ENCODE assay signal across 22 cellular contexts in genomic region chr20:63733579-63734081, GRCh38. TPM values are rescaled to one million over a fixed set of nuclear protein-coding genes. Genes with fewer than 3 reads are reported as not detected.
A peak's percentile ranks its signal among the peaks of the same experiment; 100 is the strongest.
DNase-seq lines count a peak whose midpoint lies in the region; ATAC-seq and TF ChIP-seq lines count a peak whose summit lies in the region.
"Had no signal": no experiment of that assay in that cellular context is flagged by ENCODE, and none has a peak within 500 bp of the region (broad histone marks: within the 10 kb centered on the region; RNA-seq: fewer than 3 reads in every experiment).

No MANE protein-coding gene starts in this region.

- ATAC-seq in CD4-positive, CD25-positive, alpha-beta regulatory T cell (ENCODE audit: low read depth in 2 of 2) = no peak
- no peak for ATAC-seq in T-cell (replicated peaks in 1 of 4)
- ATAC-seq: gastroesophageal sphincter; stimulated activated naive CD8-positive, alpha-beta T cell treated with anti-CD3 and anti-CD28 coated beads, Interleukin-15, amount 100 ng/mL, for 72 hours had no signal

- POLR2A ChIA-PET in activated CD4-positive, alpha-beta T cell treated with anti-CD3 and anti-CD28 coated beads, Interleukin-2, amount 10 ng/mL, durations not matched to agents 7 days and 5 days (lab: Charles Lee) = interaction anchor here (0.6 kb wide), 1 partner anchor 1563 kb away, joined by 3 read pairs; no protein-coding TSS in a partner anchor
- POLR2A ChIA-PET in T-cell (lab: Charles Lee) = no interaction called here

- H3K4me3 Mint-ChIP-seq in activated CD4-positive, alpha-beta T cell treated with anti-CD3 and anti-CD28 coated beads, Interleukin-2, amount 10 ng/mL, durations not matched to agents 7 days and 5 days = no peak overlapping the region
- peak overlapping the region in 3 of 4 donors; percentile 42 to 79 (median 62) for H3K4me3 Mint-ChIP-seq in CD4-positive, CD25-positive, alpha-beta regulatory T cell
- peak overlapping the region in 1 of 3 donors; percentile 44 for H3K4me3 Mint-ChIP-seq in T-cell
- no peak overlapping the region for H3K4me3 Mint-ChIP-seq in nephron progenitor cell
- H3K4me3 Mint-ChIP-seq: mesothelial cell of epicardium; stimulated activated naive CD8-positive, alpha-beta T cell treated with anti-CD3 and anti-CD28 coated beads, Interleukin-15, amount 100 ng/mL, for 72 hours had no signal

- no peaks in the 10 kb centered on the region for H3K27me3 Mint-ChIP-seq in activated CD4-positive, alpha-beta T cell treated with anti-CD3 and anti-CD28 coated beads, Interleukin-2, amount 10 ng/mL, durations not matched to agents 7 days and 5 days
- H3K27me3 Mint-ChIP-seq in CD4-positive, CD25-positive, alpha-beta regulatory T cell = no peaks in the 10 kb centered on the region
- no peaks in the 10 kb centered on the region for H3K27me3 Mint-ChIP-seq in T-cell
- H3K27me3 Mint-ChIP-seq in nephron progenitor cell (ENCODE audit: low read depth, poor library complexity) = peaks cover 8% of the 10 kb centered on the region
- H3K27me3 Mint-ChIP-seq: stimulated activated naive CD8-positive, alpha-beta T cell treated with anti-CD3 and anti-CD28 coated beads, Interleukin-15, amount 100 ng/mL, for 72 hours had no signal

- no peak overlapping the region for H3K4me3 ChIP-seq in CD4-positive, CD25-positive, alpha-beta regulatory T cell (ENCODE audit: low read depth, low read length)
- H3K4me3 ChIP-seq in HAP-1 = no peak overlapping the region
- H3K4me3 ChIP-seq: gastroesophageal sphincter, transverse colon had no signal

- peaks cover 29% of the 10 kb centered on the region for H3K4me1 Mint-ChIP-seq in activated CD4-positive, alpha-beta T cell treated with anti-CD3 and anti-CD28 coated beads, Interleukin-2, amount 10 ng/mL, durations not matched to agents 7 days and 5 days
- H3K4me1 Mint-ChIP-seq in CD4-positive, CD25-positive, alpha-beta regulatory T cell = peaks cover 5 to 25% (median 20%) of the 10 kb centered on the region in 4 donors
- H3K4me1 Mint-ChIP-seq in T-cell (peaks cover 27 to 35% (median 27%) of the 10 kb centered on the region in 3 donors), nephron progenitor cell (peaks cover 6% of the 10 kb centered on the region)
- H3K4me1 Mint-ChIP-seq: mesothelial cell of epicardium had no signal

- no peaks in the 10 kb centered on the region for H3K9me3 Mint-ChIP-seq in activated CD4-positive, alpha-beta T cell treated with anti-CD3 and anti-CD28 coated beads, Interleukin-2, amount 10 ng/mL, durations not matched to agents 7 days and 5 days
- H3K9me3 Mint-ChIP-seq in CD4-positive, CD25-positive, alpha-beta regulatory T cell = no peaks in the 10 kb centered on the region
- H3K9me3 Mint-ChIP-seq in T-cell (no peaks in the 10 kb centered on the region), nephron progenitor cell (no peaks in the 10 kb centered on the region)
- H3K9me3 Mint-ChIP-seq: mesothelial cell of epicardium; stimulated activated naive CD8-positive, alpha-beta T cell treated with anti-CD3 and anti-CD28 coated beads, Interleukin-15, amount 100 ng/mL, for 72 hours had no signal

- H3K9me3 ChIP-seq in CD4-positive, CD25-positive, alpha-beta regulatory T cell (ENCODE audit: control insufficient read depth in 2 of 2, low read length in 2 of 2) = no peaks in the 10 kb centered on the region
- H3K9me3 ChIP-seq in HAP-1 = no peaks in the 10 kb centered on the region
- H3K9me3 ChIP-seq: gastroesophageal sphincter, transverse colon had no signal

- peaks cover 38% of the 10 kb centered on the region for H3K36me3 Mint-ChIP-seq in activated CD4-positive, alpha-beta T cell treated with anti-CD3 and anti-CD28 coated beads, Interleukin-2, amount 10 ng/mL, durations not matched to agents 7 days and 5 days (ENCODE audit: low read depth)
- H3K36me3 Mint-ChIP-seq in CD4-positive, CD25-positive, alpha-beta regulatory T cell = peaks cover 21% of the 10 kb centered on the region
- H3K36me3 Mint-ChIP-seq in T-cell (peaks cover 9% of the 10 kb centered on the region), nephron progenitor cell (ENCODE audit: low read depth) (peaks cover 25% of the 10 kb centered on the region)

- H3K27me3 ChIP-seq in CD4-positive, CD25-positive, alpha-beta regulatory T cell (ENCODE audit: control insufficient read depth, insufficient read depth, low read length) = no peaks in the 10 kb centered on the region
- H3K27me3 ChIP-seq in HAP-1 (ENCODE audit: low read depth) = no peaks in the 10 kb centered on the region
- H3K27me3 ChIP-seq: gastroesophageal sphincter, transverse colon had no signal

- H3K36me3 ChIP-seq in CD4-positive, CD25-positive, alpha-beta regulatory T cell (ENCODE audit: control insufficient read depth, insufficient read depth, low read length) = peaks cover 15% of the 10 kb centered on the region
- H3K36me3 ChIP-seq in HAP-1 (replicated peaks) = peaks cover 9% of the 10 kb centered on the region
- H3K36me3 ChIP-seq: transverse colon had no signal

- TF ChIP-seq CTCF in nephron progenitor cell (IDR thresholded peaks at IDR 0.05) = no peak

- CTCF ChIA-PET in activated CD4-positive, alpha-beta T cell treated with anti-CD3 and anti-CD28 coated beads, Interleukin-2, amount 10 ng/mL, durations not matched to agents 7 days and 5 days (lab: Charles Lee) = interaction anchor here (1.1 to 1.5 kb wide), 3 partner anchors 10 to 14 kb away, joined by 3 to 5 read pairs (median 4); no protein-coding TSS in a partner anchor
- CTCF ChIA-PET in T-cell (lab: Charles Lee) = no interaction called here

- in situ Hi-C loops in HAP-1 (cut with MboI; ENCODE audit: low sequenced_read_pairs) = no loop called here

- H3K27ac ChIP-seq in CD4-positive, CD25-positive, alpha-beta regulatory T cell (ENCODE audit: insufficient read depth, low read length, poor library complexity, severe bottlenecking) = no peak overlapping the region
- H3K27ac ChIP-seq: gastroesophageal sphincter, KMS-11, transverse colon, WERI-Rb-1 had no signal

- peaks cover 57% of the 10 kb centered on the region for H3K4me1 ChIP-seq in CD4-positive, CD25-positive, alpha-beta regulatory T cell (ENCODE audit: control insufficient read depth, insufficient read depth, low read length, poor library complexity, severe bottlenecking)
- no peaks in the 10 kb centered on the region for H3K4me1 ChIP-seq in HAP-1

- no peak for DNase-seq in activated CD4-positive, alpha-beta T cell treated with anti-CD3 and anti-CD28 coated beads, Interleukin-2, amount 10 ng/mL, durations not matched to agents 7 days and 5 days
- no peak for DNase-seq in activated CD4-positive, alpha-beta T cell treated with anti-CD3 and anti-CD28 coated beads for 48 hours
- DNase-seq in CD4-positive, CD25-positive, alpha-beta regulatory T cell = no peak
- no peak for DNase-seq in T-cell
- DNase-seq in nephron progenitor cell = no peak
- no peak for DNase-seq in HAP-1 (ENCODE audit: low spot score in 2 of 2)
- no peak for DNase-seq in NCI-H1694 (lab: John Stamatoyannopoulos, UW)
- DNase-seq in OCI-M2 (lab: John Stamatoyannopoulos, UW; ENCODE audit: unreplicated experiment) = no peak
- DNase-seq: activated CD4-positive, alpha-beta T cell treated with anti-CD3 and anti-CD28 coated beads, Interleukin-2, amount 50 U/mL, for 4 hours; activated naive CD4-positive, alpha-beta T cell; COR-L47; cortex of kidney; DND-41; NCI-H1436 treated with DMSO at 0.1 percent for 48 hours; NCI-H510A; stimulated activated naive CD8-positive, alpha-beta T cell treated with anti-CD3 and anti-CD28 coated beads, Interleukin-15, amount 100 ng/mL, for 72 hours; transverse colon; WERI-Rb-1 had no signal

- H3K27ac Mint-ChIP-seq in activated CD4-positive, alpha-beta T cell treated with anti-CD3 and anti-CD28 coated beads, Interleukin-2, amount 10 ng/mL, durations not matched to agents 7 days and 5 days = peak overlapping the region; percentile 76
- H3K27ac Mint-ChIP-seq in CD4-positive, CD25-positive, alpha-beta regulatory T cell = peak overlapping the region in 1 of 3 donors; percentile 62
- H3K27ac Mint-ChIP-seq in T-cell (peak overlapping the region; percentile 72 to 79), nephron progenitor cell (peak overlapping the region; percentile 90)
- H3K27ac Mint-ChIP-seq: mesothelial cell of epicardium had no signal

RNA-seq across cellular contexts. Expression of gene LIME1, which starts 2.8 kb away (rescaled TPM):
- total RNA-seq in activated CD4-positive, alpha-beta T cell treated with anti-CD3 and anti-CD28 coated beads, Interleukin-2, amount 10 ng/mL, durations not matched to agents 7 days and 5 days = 100 to 1,000 TPM; 253 to 302 TPM
- 237 TPM for total RNA-seq in CD4-positive, CD25-positive, alpha-beta regulatory T cell
- polyA plus RNA-seq in CD4-positive, CD25-positive, alpha-beta regulatory T cell = 100 to 1,000 TPM; 338 to 547 (median 430) TPM
- total RNA-seq in T-cell = 100 to 1,000 TPM; 144 to 248 (median 172) TPM

RNA-seq across cellular contexts. Expression of gene SLC2A4RG, which starts 5.9 kb away (rescaled TPM):
- total RNA-seq in activated CD4-positive, alpha-beta T cell treated with anti-CD3 and anti-CD28 coated beads, Interleukin-2, amount 10 ng/mL, durations not matched to agents 7 days and 5 days = 100 to 1,000 TPM; 105 to 129 TPM
- total RNA-seq in CD4-positive, CD25-positive, alpha-beta regulatory T cell = 110 TPM
- polyA plus RNA-seq in CD4-positive, CD25-positive, alpha-beta regulatory T cell = 1 to 10 TPM; 2.9 to 7.7 (median 4.5) TPM
- total RNA-seq in T-cell = 100 to 1,000 TPM; 110 to 173 (median 135) TPM

RNA-seq across cellular contexts. Expression of gene ZGPAT, which starts 25.8 kb away (rescaled TPM):
- total RNA-seq in activated CD4-positive, alpha-beta T cell treated with anti-CD3 and anti-CD28 coated beads, Interleukin-2, amount 10 ng/mL, durations not matched to agents 7 days and 5 days = 10 to 100 TPM; 37.3 to 43.3 TPM
- total RNA-seq in CD4-positive, CD25-positive, alpha-beta regulatory T cell = 51.5 TPM
- polyA plus RNA-seq in CD4-positive, CD25-positive, alpha-beta regulatory T cell = 10 to 100 TPM; 34.0 to 43.2 (median 40.3) TPM
- 10 to 100 TPM; 42.7 to 71.0 (median 59.0) TPM for total RNA-seq in T-cell

RNA-seq across cellular contexts. Expression of gene ARFRP1, which starts 25.9 kb away (rescaled TPM):
- 10 to 100 TPM; 52.7 to 64.5 TPM for total RNA-seq in activated CD4-positive, alpha-beta T cell treated with anti-CD3 and anti-CD28 coated beads, Interleukin-2, amount 10 ng/mL, durations not matched to agents 7 days and 5 days
- total RNA-seq in CD4-positive, CD25-positive, alpha-beta regulatory T cell = 51.6 TPM
- 10 to 100 TPM; 56.6 to 65.7 (median 63.1) TPM for polyA plus RNA-seq in CD4-positive, CD25-positive, alpha-beta regulatory T cell
- total RNA-seq in T-cell = 100 to 1,000 TPM in 2 of 5 donors, 10 to 100 TPM in 3; 58.5 to 102 (median 99.5) TPM

RNA-seq across cellular contexts. Expression of gene TNFRSF6B, which starts 37.2 kb away (rescaled TPM):
- 1 to 10 TPM in 1 of 2 experiments, not detected in 1; 1.0 TPM for total RNA-seq in activated CD4-positive, alpha-beta T cell treated with anti-CD3 and anti-CD28 coated beads, Interleukin-2, amount 10 ng/mL, durations not matched to agents 7 days and 5 days
- total RNA-seq in CD4-positive, CD25-positive, alpha-beta regulatory T cell = not detected
- not detected for polyA plus RNA-seq in CD4-positive, CD25-positive, alpha-beta regulatory T cell
- 1 to 10 TPM in 2 of 5 donors, under 1 TPM in 2, not detected in 1; 0.37 to 1.5 (median 0.91) TPM for total RNA-seq in T-cell
- total RNA-seq: H1, mesothelial cell of epicardium had no signal

Comparison
In these comparisons a context has a peak if more than half of its experiments do, and no peak if none do; other contexts are left out.
1. H3K4me3 Mint-ChIP-seq: peak in CD4-positive, CD25-positive, alpha-beta regulatory T cell (3 of 4); none in activated CD4-positive, alpha-beta T cell treated with anti-CD3 and anti-CD28 coated beads, Interleukin-2, amount 10 ng/mL, durations not matched to agents 7 days and 5 days (single experiment) and nephron progenitor cell (single experiment).